Comparison of ENCODE assay signal across 16 cellular contexts in the genomic region with DNA sequence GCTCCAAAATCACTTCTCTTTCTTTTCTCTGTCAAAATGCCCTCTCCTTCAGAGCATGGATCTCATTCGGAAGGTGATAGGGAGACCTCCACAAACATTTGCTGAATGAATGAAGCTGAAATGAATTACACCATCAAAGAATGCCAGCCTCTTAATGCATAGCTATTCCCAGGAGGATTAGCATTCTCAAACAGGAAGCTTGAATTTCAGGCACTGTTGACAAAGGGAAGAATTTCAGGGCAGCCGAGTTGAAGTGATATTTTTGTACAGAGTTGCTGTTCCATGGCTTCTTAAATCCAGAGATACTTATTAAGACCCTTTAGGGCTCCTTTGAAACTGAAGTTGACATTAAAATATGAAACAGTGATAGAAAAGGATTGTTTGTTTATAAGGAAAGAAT. TPM values are rescaled to one million over a fixed set of nuclear protein-coding genes. Genes with fewer than 3 reads are reported as not detected.
DNase-seq lines count a peak whose midpoint lies in the region; ATAC-seq and TF ChIP-seq lines count a peak whose summit lies in the region.
"Had no signal": no experiment of that assay in that cellular context is flagged by ENCODE, and none has a peak within 500 bp of the region (broad histone marks: within the 10 kb centered on the region; RNA-seq: fewer than 3 reads in every experiment).

No MANE protein-coding gene starts in this region.

- H3K9me3 Mint-ChIP-seq in endothelial cell (ENCODE audit: unreplicated experiment): no peaks in the 10 kb centered on the region
- H3K9me3 Mint-ChIP-seq in osteocyte (ENCODE audit: unreplicated experiment): no peaks in the 10 kb centered on the region
- H3K9me3 Mint-ChIP-seq: memory B cell; T-helper 1 cell treated with Interleukin-12 subunit alpha and Interleukin-12 subunit beta and Interleukin-4 antibody, amounts not matched to agents 30 μg/mL and 1 μg/mL, for 36 hours had no signal

- H3K36me3 Mint-ChIP-seq in endothelial cell (ENCODE audit: low read depth, unreplicated experiment) (peaks cover 10% of the 10 kb centered on the region), osteocyte (ENCODE audit: unreplicated experiment) (no peaks in the 10 kb centered on the region)

- no peak overlapping the region for H3K4me3 Mint-ChIP-seq in endothelial cell (ENCODE audit: unreplicated experiment)
- H3K4me3 Mint-ChIP-seq in osteocyte (ENCODE audit: unreplicated experiment): no peak overlapping the region
- H3K4me3 Mint-ChIP-seq: memory B cell; T-helper 1 cell treated with Interleukin-12 subunit alpha and Interleukin-12 subunit beta and Interleukin-4 antibody, amounts not matched to agents 30 μg/mL and 1 μg/mL, for 36 hours had no signal

- intact Hi-C loops in transverse colon (cut with DNase I; ENCODE audit: low total_unique reads): no loop called here

- ATAC-seq in HG03280 (IDR thresholded peaks at IDR 0.05; ENCODE audit: unreplicated experiment) (no peak), GM19467 (IDR thresholded peaks at IDR 0.05; ENCODE audit: unreplicated experiment) (no peak)

- H3K4me1 Mint-ChIP-seq in endothelial cell (ENCODE audit: unreplicated experiment) (peaks cover 49% of the 10 kb centered on the region), osteocyte (ENCODE audit: unreplicated experiment) (peaks cover 46% of the 10 kb centered on the region)
- H3K4me1 Mint-ChIP-seq: memory B cell had no signal

- H3K4me3 ChIP-seq in transverse colon: no peak overlapping the region

- H3K27me3 Mint-ChIP-seq in endothelial cell (ENCODE audit: unreplicated experiment) (peaks cover 12% of the 10 kb centered on the region), osteocyte (ENCODE audit: unreplicated experiment) (peaks cover 3% of the 10 kb centered on the region)

- peaks cover 13 to 19% (median 15%) of the 10 kb centered on the region in 4 donors for H3K4me1 ChIP-seq in transverse colon

- H3K36me3 ChIP-seq in transverse colon: no peaks in the 10 kb centered on the region

- 50 to 60% methylated on average over 2 of the region's 2 CpGs for WGBS in transverse colon (ENCODE audit: low coverage in 1 of 2), 2 donors

- in situ Hi-C loops in transverse colon (cut with MboI; ENCODE audit: low pct_ligation_motif_present in 1 of 4, low pct_unique_long_range_greater_than_20kb in 1 of 4, low sequenced_read_pairs in 3 of 4): no loop called here

- H3K9me3 ChIP-seq in transverse colon: no peaks in the 10 kb centered on the region

- no peaks in the 10 kb centered on the region for H3K27me3 ChIP-seq in transverse colon

- no peak for TF ChIP-seq CTCF in endothelial cell (IDR thresholded peaks at IDR 0.05; ENCODE audit: unreplicated experiment)
- no peak for TF ChIP-seq CTCF in osteocyte (IDR thresholded peaks at IDR 0.05)
- TF ChIP-seq CTCF in transverse colon (IDR thresholded peaks at IDR 0.05): no peak

- H3K27ac ChIP-seq in transverse colon: no peak overlapping the region

- peak; percentile 23 for DNase-seq in NCI-H748 (lab: John Stamatoyannopoulos, UW; ENCODE audit: unreplicated experiment)
- DNase-seq in NCI-H748 treated with DMSO at 0.1 percent for 48 hours (lab: John Stamatoyannopoulos, UW): no peak
- DNase-seq in NCI-H526 (lab: John Stamatoyannopoulos, UW): peak; percentile 28 to 85
- no peak for DNase-seq in endothelial cell (ENCODE audit: low spot score)
- no peak for DNase-seq in osteocyte (ENCODE audit: extremely low spot score, unreplicated experiment)
- no peak for DNase-seq in transverse colon
- DNase-seq: activated CD4-positive, alpha-beta T cell treated with anti-CD3 and anti-CD28 coated beads, Interleukin-2, amount 50 U/mL, for 4 hours; activated gamma-delta T cell treated with Interleukin-2 at 50 U/mL for 16 hours; Karpas-422; NCI-H2029; stimulated activated CD4-positive, alpha-beta T cell treated with anti-CD3 and anti-CD28 coated beads, Interleukin-1b, Interleukin-23, amount 100 ng/mL, for 48 hours had no signal

- H3K27ac Mint-ChIP-seq in endothelial cell (ENCODE audit: unreplicated experiment) (peak overlapping the region; percentile 84), osteocyte (ENCODE audit: unreplicated experiment) (peak overlapping the region; percentile 36)
- H3K27ac Mint-ChIP-seq: memory B cell; T-helper 1 cell treated with Interleukin-12 subunit alpha and Interleukin-12 subunit beta and Interleukin-4 antibody, amounts not matched to agents 30 μg/mL and 1 μg/mL, for 36 hours had no signal

- TF ChIP-seq EP300 in transverse colon (IDR thresholded peaks at IDR 0.05; ENCODE audit: low read depth): no peak

- no peak for TF ChIP-seq POLR2A in transverse colon (IDR thresholded peaks at IDR 0.05)

RNA-seq across cellular contexts. Expression of a gene that starts 18.8 kb away (rescaled TPM):
- 22.6 TPM for total RNA-seq in endothelial cell (ENCODE audit: unreplicated experiment)
- total RNA-seq in osteocyte: 2.7 and 3.6 TPM in 2 replicates
- total RNA-seq in transverse colon: 10 to 100 TPM; 10.5 to 40.0 (median 35.6) TPM

RNA-seq across cellular contexts. Expression of a gene that starts 24.7 kb away (rescaled TPM):
- total RNA-seq in endothelial cell (ENCODE audit: unreplicated experiment) (86.2 TPM), osteocyte (47.8 and 49.6 TPM in 2 replicates), transverse colon (100 to 1,000 TPM in 2 of 4 donors, 10 to 100 TPM in 2; 72.9 to 230 (median 98.4) TPM)

RNA-seq across cellular contexts. Expression of a gene that starts 32.4 kb away (rescaled TPM):
- total RNA-seq in endothelial cell (ENCODE audit: unreplicated experiment): 0.23 TPM
- total RNA-seq in osteocyte: not detected in 2 replicates
- 1 to 10 TPM in 1 of 4 donors, under 1 TPM in 2, not detected in 1; 0.48 to 3.0 (median 0.82) TPM for total RNA-seq in transverse colon
- total RNA-seq: posterior vena cava had no signal

Comparison
In these comparisons a context has a peak if more than half of its experiments do, and no peak if none do; other contexts are left out.
1. DNase-seq: peak in NCI-H748 (single experiment) and NCI-H526 (2 of 2); none in NCI-H748 treated with DMSO at 0.1 percent for 48 hours (single experiment), endothelial cell (single experiment), osteocyte (single experiment) and transverse colon (single experiment).